Comparison of ENCODE assay signal across 8 cellular contexts in genomic region chr15:47196057-47196456, GRCh38.
DNase-seq lines count a peak whose midpoint lies in the region; ATAC-seq lines count a peak whose summit lies in the region.

No MANE protein-coding gene starts in this region.

- H4K8ac ChIP-seq in mesendoderm (ENCODE audit: low read depth, low read length): no peak overlapping the region

- no peak overlapping the region for H3K4me2 ChIP-seq in mesendoderm (ENCODE audit: low read length)

- H3K79me1 ChIP-seq in mesendoderm (ENCODE audit: low read length): no peaks in the 10 kb centered on the region

- no peak overlapping the region for H3K18ac ChIP-seq in mesendoderm (ENCODE audit: low read length)

- peak; percentile 95 for ATAC-seq in GM19035 (IDR thresholded peaks at IDR 0.05; ENCODE audit: unreplicated experiment)
- ATAC-seq in HG03378 (IDR thresholded peaks at IDR 0.05; ENCODE audit: unreplicated experiment): peak; percentile 90
- peak; percentile 69 for ATAC-seq in stimulated activated naive CD8-positive, alpha-beta T cell treated with anti-CD3 and anti-CD28 coated beads, Interleukin-15, Interleukin-2, amounts not matched to agents 100 U/mL and 50 U/mL, for 24 hours

- H2BK120ac ChIP-seq in mesendoderm (ENCODE audit: low read depth, low read length): no peak overlapping the region

- H3K23ac ChIP-seq in mesendoderm (ENCODE audit: low read length): no peak overlapping the region

- H3K79me2 ChIP-seq in mesendoderm (ENCODE audit: control insufficient read depth, insufficient read depth, low read length): no peaks in the 10 kb centered on the region

- H4K5ac ChIP-seq in mesendoderm (ENCODE audit: low read length): no peak overlapping the region

- no peak overlapping the region for H2AK5ac ChIP-seq in mesendoderm (ENCODE audit: low read length)

- DNase-seq in C1 segment of cervical spinal cord (lab: John Stamatoyannopoulos, UW): peak in 12 of 14 donors; percentile 10 to 73 (median 43)
- peak; percentile 88 for DNase-seq in NCI-H2227 (lab: John Stamatoyannopoulos, UW; ENCODE audit: unreplicated experiment)
- peak; percentile 9 for DNase-seq in activated CD4-positive, alpha-beta T cell treated with anti-CD3 and anti-CD28 coated beads for 1 hour
- DNase-seq in epidermal melanocyte (ENCODE audit: insufficient read length, low spot score): peak; percentile 80
- DNase-seq in mesendoderm: peak; percentile 94
- DNase-seq in stimulated activated naive CD8-positive, alpha-beta T cell treated with anti-CD3 and anti-CD28 coated beads, Interleukin-15, Interleukin-2, amounts not matched to agents 100 U/mL and 50 U/mL, for 24 hours: peak; percentile 48

- no peak overlapping the region for H3K4ac ChIP-seq in mesendoderm (ENCODE audit: low read depth, low read length)

- H3K27ac ChIP-seq in mesendoderm (ENCODE audit: low read depth, low read length): no peak overlapping the region

- no peak overlapping the region for H3K9ac ChIP-seq in mesendoderm (ENCODE audit: low read length)

- WGBS in mesendoderm (ENCODE audit: extremely low coverage, insufficient coverage, low lambda C conversion rate): no CpG with 5 or more reads among the region's 4 CpGs

- peaks cover 2% of the 10 kb centered on the region for H3K4me1 ChIP-seq in mesendoderm (ENCODE audit: control insufficient read depth, low read depth, low read length)

- H2BK15ac ChIP-seq in mesendoderm (replicated peaks; ENCODE audit: low read depth): no peak overlapping the region

- H3K27me3 ChIP-seq in mesendoderm (ENCODE audit: insufficient read depth, low read length, poor library complexity): no peaks in the 10 kb centered on the region

- H3K56ac ChIP-seq in mesendoderm (ENCODE audit: low read length): no peak overlapping the region

- no peak overlapping the region for H3K4me3 ChIP-seq in mesendoderm (ENCODE audit: low read length)

- no peaks in the 10 kb centered on the region for H3K36me3 ChIP-seq in mesendoderm (ENCODE audit: control insufficient read depth, insufficient read depth, low read length)

- H2BK5ac ChIP-seq in mesendoderm (ENCODE audit: low read length): no peak overlapping the region

Comparison
In these comparisons a context has a peak if more than half of its experiments do, and no peak if none do; other contexts are left out.
1. DNase-seq: peak in every context shown above with its lines; median percentile 94 in mesendoderm; 88 in NCI-H2227; 80 in epidermal melanocyte; 48 in stimulated activated naive CD8-positive, alpha-beta T cell treated with anti-CD3 and anti-CD28 coated beads, Interleukin-15, Interleukin-2, amounts not matched to agents 100 U/mL and 50 U/mL, for 24 hours; 43 in C1 segment of cervical spinal cord; 9 in activated CD4-positive, alpha-beta T cell treated with anti-CD3 and anti-CD28 coated beads for 1 hour.